ENCODE assay signal across 1 cellular context in the genomic region with DNA sequence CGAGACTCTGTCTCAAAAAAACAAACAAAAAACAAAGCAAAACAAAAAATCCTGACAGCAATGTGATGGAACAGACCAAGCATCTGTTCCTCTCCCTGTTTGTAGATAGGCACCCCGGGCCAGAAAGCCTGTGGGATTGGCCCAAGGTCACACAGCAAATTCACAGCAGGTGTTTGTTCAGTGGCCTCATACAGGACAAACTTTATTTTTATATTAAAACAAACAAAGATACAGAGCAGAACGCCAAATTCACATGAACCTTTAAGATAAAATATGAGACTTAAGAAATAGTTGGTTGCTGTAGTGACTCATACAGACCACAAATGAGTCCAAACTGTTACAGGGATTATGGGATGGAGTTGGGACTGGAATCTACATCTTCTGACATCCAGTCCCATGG.
TF ChIP-seq lines count a peak whose summit lies in the region.

No MANE protein-coding gene starts in this region.

TF ChIP-seq in HepG2, 621 proteins besides CTCF, POLR2A, EP300 and RAD21:
- TF ChIP-seq, protein P1, sequence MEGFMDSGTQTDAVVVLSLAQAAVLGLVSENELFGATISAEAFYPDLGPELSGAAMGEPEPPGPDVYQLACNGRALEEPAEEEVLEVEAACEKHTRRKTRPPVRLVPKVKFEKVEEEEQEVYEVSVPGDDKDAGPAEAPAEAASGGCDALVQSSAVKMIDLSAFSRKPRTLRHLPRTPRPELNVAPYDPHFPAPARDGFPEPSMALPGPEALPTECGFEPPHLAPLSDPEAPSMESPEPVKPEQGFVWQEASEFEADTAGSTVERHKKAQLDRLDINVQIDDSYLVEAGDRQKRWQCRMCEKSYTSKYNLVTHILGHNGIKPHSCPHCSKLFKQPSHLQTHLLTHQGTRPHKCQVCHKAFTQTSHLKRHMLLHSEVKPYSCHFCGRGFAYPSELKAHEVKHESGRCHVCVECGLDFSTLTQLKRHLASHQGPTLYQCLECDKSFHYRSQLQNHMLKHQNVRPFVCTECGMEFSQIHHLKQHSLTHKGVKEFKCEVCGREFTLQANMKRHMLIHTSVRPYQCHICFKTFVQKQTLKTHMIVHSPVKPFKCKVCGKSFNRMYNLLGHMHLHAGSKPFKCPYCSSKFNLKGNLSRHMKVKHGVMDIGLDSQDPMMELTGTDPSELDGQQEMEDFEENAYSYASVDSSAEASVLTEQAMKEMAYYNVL (CRISPR knock-in tag; IDR thresholded peaks at IDR 0.05; ENCODE audit: borderline replicate concordance): no peak
- TF ChIP-seq ZFP36 (IDR thresholded peaks at IDR 0.05; ENCODE audit: borderline replicate concordance, low read depth, low read length, partially characterized antibody) (no peak), PTBP1 (IDR thresholded peaks at IDR 0.05; ENCODE audit: low read depth, low read length, poor library complexity, severe bottlenecking) (no peak), ZNF772 (CRISPR knock-in tag; IDR thresholded peaks at IDR 0.05) (no peak)
- TF ChIP-seq, protein P2, sequence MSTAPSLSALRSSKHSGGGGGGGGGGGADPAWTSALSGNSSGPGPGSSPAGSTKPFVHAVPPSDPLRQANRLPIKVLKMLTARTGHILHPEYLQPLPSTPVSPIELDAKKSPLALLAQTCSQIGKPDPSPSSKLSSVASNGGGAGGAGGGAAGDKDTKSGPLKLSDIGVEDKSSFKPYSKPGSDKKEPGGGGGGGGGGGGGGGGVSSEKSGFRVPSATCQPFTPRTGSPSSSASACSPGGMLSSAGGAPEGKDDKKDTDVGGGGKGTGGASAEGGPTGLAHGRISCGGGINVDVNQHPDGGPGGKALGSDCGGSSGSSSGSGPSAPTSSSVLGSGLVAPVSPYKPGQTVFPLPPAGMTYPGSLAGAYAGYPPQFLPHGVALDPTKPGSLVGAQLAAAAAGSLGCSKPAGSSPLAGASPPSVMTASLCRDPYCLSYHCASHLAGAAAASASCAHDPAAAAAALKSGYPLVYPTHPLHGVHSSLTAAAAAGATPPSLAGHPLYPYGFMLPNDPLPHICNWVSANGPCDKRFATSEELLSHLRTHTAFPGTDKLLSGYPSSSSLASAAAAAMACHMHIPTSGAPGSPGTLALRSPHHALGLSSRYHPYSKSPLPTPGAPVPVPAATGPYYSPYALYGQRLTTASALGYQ (CRISPR knock-in tag; IDR thresholded peaks at IDR 0.05): no peak
